8 cellular contexts compared by ENCODE assay signal in genomic region chr3:141796436-141797166, GRCh38. TPM values are rescaled to one million over a fixed set of nuclear protein-coding genes. Genes with fewer than 3 reads are reported as not detected.
DNase-seq lines count a peak whose midpoint lies in the region; TF ChIP-seq lines count a peak whose summit lies in the region.

No MANE protein-coding gene starts in this region.

- no peak overlapping the region for H3K4me2 ChIP-seq in Karpas-422 (ENCODE audit: low read depth, low read length, poor library complexity, severe bottlenecking)

- H3K9me3 Mint-ChIP-seq in MCF 10A (ENCODE audit: unreplicated experiment), result no peaks in the 10 kb centered on the region

- H3K36me3 ChIP-seq in breast epithelium (no peaks in the 10 kb centered on the region), HUES48 (ENCODE audit: control insufficient read depth, insufficient read depth, low read length) (no peaks in the 10 kb centered on the region), esophagus muscularis mucosa (no peaks in the 10 kb centered on the region), rectal smooth muscle tissue (ENCODE audit: control insufficient read depth, insufficient read depth, low read length) (no peaks in the 10 kb centered on the region), urinary bladder (ENCODE audit: insufficient read depth) (no peaks in the 10 kb centered on the region), Karpas-422 (ENCODE audit: insufficient read depth, low read length) (no peaks in the 10 kb centered on the region)

- H3K4me3 ChIP-seq in breast epithelium (peak overlapping the region; percentile 38 to 63 (median 39)), HUES48 (ENCODE audit: low read depth, low read length) (0 out of 2 replicates have a peak overlapping the region, but pooled peaks have one; percentile 56), esophagus muscularis mucosa (peak overlapping the region; percentile 45 to 57 (median 49)), rectal smooth muscle tissue (ENCODE audit: low read length) (peak overlapping the region; percentile 55), urinary bladder (ENCODE audit: low read depth, low read length) (peak overlapping the region; percentile 20), Karpas-422 (ENCODE audit: low read length) (no peak overlapping the region)

- H3K27me3 ChIP-seq in breast epithelium, result no peaks in the 10 kb centered on the region
- peaks cover 18% of the 10 kb centered on the region for H3K27me3 ChIP-seq in HUES48 (ENCODE audit: control insufficient read depth, insufficient read depth, low read length)
- no peaks in the 10 kb centered on the region for H3K27me3 ChIP-seq in esophagus muscularis mucosa
- H3K27me3 ChIP-seq in rectal smooth muscle tissue (ENCODE audit: control insufficient read depth, insufficient read depth, low read length), result no peaks in the 10 kb centered on the region
- no peaks in the 10 kb centered on the region for H3K27me3 ChIP-seq in Karpas-422 (ENCODE audit: low read length)

- no peaks in the 10 kb centered on the region for H3K27me3 Mint-ChIP-seq in MCF 10A (ENCODE audit: insufficient read depth, unreplicated experiment)

- 83% methylated on average over 10 of the region's 15 CpGs for WGBS in esophagus muscularis mucosa
- WGBS in urinary bladder, result 68% methylated on average over 15 of the region's 15 CpGs

- no peak overlapping the region for H2AFZ ChIP-seq in Karpas-422 (ENCODE audit: low read length)

- POLR2A ChIA-PET in MCF 10A (lab: Yijun Ruan, JAX), result no interaction called here

- H3K27ac Mint-ChIP-seq in MCF 10A (ENCODE audit: low read depth, unreplicated experiment), result no peak overlapping the region

- DNase-seq in breast epithelium (ENCODE audit: low spot score in 2 of 2) (no peak), MCF 10A (ENCODE audit: unreplicated experiment) (no peak), esophagus muscularis mucosa (ENCODE audit: extremely low spot score) (no peak), Karpas-422 (no peak)
- peak; percentile 90 for DNase-seq in activated CD8-positive, alpha-beta memory T cell treated with anti-CD3 and anti-CD28 coated beads for 24 hours

- H3K4me1 ChIP-seq in breast epithelium (no peaks in the 10 kb centered on the region), HUES48 (ENCODE audit: control insufficient read depth, insufficient read depth, low read length) (peaks cover 26% of the 10 kb centered on the region), esophagus muscularis mucosa (peaks cover 25 to 31% (median 29%) of the 10 kb centered on the region in 4 donors), rectal smooth muscle tissue (ENCODE audit: control insufficient read depth, insufficient read depth, low read length) (peaks cover 26% of the 10 kb centered on the region), urinary bladder (ENCODE audit: insufficient read depth) (no peaks in the 10 kb centered on the region), Karpas-422 (ENCODE audit: low read length) (no peaks in the 10 kb centered on the region)

- H3K36me3 Mint-ChIP-seq in MCF 10A (ENCODE audit: insufficient read depth, unreplicated experiment), result no peaks in the 10 kb centered on the region

- H3K79me2 ChIP-seq in Karpas-422 (ENCODE audit: low read length), result no peaks in the 10 kb centered on the region

- CTCF ChIA-PET in MCF 10A (lab: Yijun Ruan, JAX), result no interaction called here

- H3K9me2 ChIP-seq in Karpas-422 (replicated peaks; ENCODE audit: insufficient read depth, low read length), result no peaks in the 10 kb centered on the region

- peak overlapping the region; percentile 45; the same call in 1 of the 2 replicates for H3K9ac ChIP-seq in HUES48 (ENCODE audit: low read depth, low read length)
- H3K9ac ChIP-seq in rectal smooth muscle tissue (ENCODE audit: low read length), result no peak overlapping the region
- H3K9ac ChIP-seq in Karpas-422 (ENCODE audit: low read length), result no peak overlapping the region

- H3K27ac ChIP-seq in breast epithelium, result peak overlapping the region; percentile 60 to 78
- peak overlapping the region; percentile 74 for H3K27ac ChIP-seq in HUES48 (ENCODE audit: low read depth, low read length)
- H3K27ac ChIP-seq in esophagus muscularis mucosa (replicated peaks in 1 of 4), result peak overlapping the region; percentile 72 to 76 (median 75)
- H3K27ac ChIP-seq in rectal smooth muscle tissue (ENCODE audit: low read depth, low read length), result peak overlapping the region; percentile 93
- peak overlapping the region; percentile 80 for H3K27ac ChIP-seq in urinary bladder (ENCODE audit: low read depth)
- no peak overlapping the region for H3K27ac ChIP-seq in Karpas-422 (ENCODE audit: low read length)

- no peaks in the 10 kb centered on the region for H3K4me1 Mint-ChIP-seq in MCF 10A (ENCODE audit: insufficient read depth, unreplicated experiment)

- H4K20me1 ChIP-seq in Karpas-422 (ENCODE audit: insufficient read depth, low read depth, low read length), result no peaks in the 10 kb centered on the region

- TF ChIP-seq EP300 in esophagus muscularis mucosa (IDR thresholded peaks at IDR 0.05), result no peak

- no peak for TF ChIP-seq CTCF in breast epithelium (IDR thresholded peaks at IDR 0.05)
- no peak for TF ChIP-seq CTCF in MCF 10A (IDR thresholded peaks at IDR 0.05; ENCODE audit: unreplicated experiment)
- no peak for TF ChIP-seq CTCF in esophagus muscularis mucosa (IDR thresholded peaks at IDR 0.05)

- TF ChIP-seq POLR2A in breast epithelium (IDR thresholded peaks at IDR 0.05), result no peak
- TF ChIP-seq POLR2A in esophagus muscularis mucosa (IDR thresholded peaks at IDR 0.05; ENCODE audit: low read depth), result no peak

- BruUV-seq in MCF 10A (replicated peaks; lab: Mats Ljungman, UMichigan), result no TSS peak

- no peak overlapping the region for H3K4me3 Mint-ChIP-seq in MCF 10A (ENCODE audit: unreplicated experiment)

- H3K9me3 ChIP-seq in breast epithelium (peaks cover 0 to 4% of the 10 kb centered on the region in 2 donors), HUES48 (ENCODE audit: control insufficient read depth, insufficient read depth, low read length) (no peaks in the 10 kb centered on the region), esophagus muscularis mucosa (no peaks in the 10 kb centered on the region), Karpas-422 (ENCODE audit: low read length) (no peaks in the 10 kb centered on the region)

- intact Hi-C loops in breast epithelium (cut with DNase I; ENCODE audit: low total_unique reads) (no loop called here), MCF 10A (cut with micrococcal nuclease) (no loop called here), esophagus muscularis mucosa (cut with DNase I) (no loop called here)

RNA-seq across cellular contexts. Expression of gene GRK7, which starts 33.4 kb away (rescaled TPM):
- total RNA-seq in breast epithelium, result under 1 TPM in 2 of 3 donors, not detected in 1; 0.15 to 0.33 TPM
- total RNA-seq in MCF 10A (2022), result not detected in 2 replicates
- total RNA-seq in esophagus muscularis mucosa, result under 1 TPM in 1 of 4 donors, not detected in 3; 0.11 TPM
- 0.16 TPM for total RNA-seq in urinary bladder
- 0.05 TPM for polyA plus RNA-seq in urinary bladder
- total RNA-seq in Karpas-422 (2014; rRNA removed; shearing (Covaris generic); ENCODE audit: low replicate concordance), result not detected in 2 replicates

RNA-seq across cellular contexts. Expression of gene RNF7, which starts 58.5 kb away (rescaled TPM):
- total RNA-seq in breast epithelium (100 to 1,000 TPM in 1 of 3 donors, 10 to 100 TPM in 2; 80.5 to 101 (median 86.8) TPM), MCF 10A (2022) (96.1 and 112 TPM in 2 replicates), esophagus muscularis mucosa (100 to 1,000 TPM in 1 of 4 donors, 10 to 100 TPM in 3; 47.2 to 107 (median 80.2) TPM), urinary bladder (39.4 TPM)
- 102 TPM for polyA plus RNA-seq in urinary bladder
- 38.5 and 63.9 TPM in 2 replicates for total RNA-seq in Karpas-422 (2014; rRNA removed; shearing (Covaris generic); ENCODE audit: low replicate concordance)
